Comparison of ENCODE assay signal across 17 cellular contexts in the genomic region with DNA sequence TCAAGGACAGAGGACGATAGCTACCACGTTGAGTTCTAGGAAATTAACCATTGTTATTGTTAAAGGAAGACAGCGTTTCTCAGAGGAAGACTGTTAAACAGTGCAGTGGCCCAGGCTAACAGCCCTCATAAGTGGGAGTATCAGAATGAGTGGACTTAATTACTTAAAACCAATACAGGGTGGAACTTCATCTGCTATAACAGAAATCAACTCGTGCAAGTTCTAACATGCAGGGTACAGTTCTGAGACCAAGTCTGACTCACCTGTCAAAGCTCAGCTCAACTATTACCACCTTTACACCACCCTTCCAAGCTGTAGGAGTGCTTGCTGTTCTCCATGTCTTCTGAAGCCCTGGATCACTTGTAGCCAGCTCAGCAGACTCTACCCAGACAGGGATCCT. TPM values are rescaled to one million over a fixed set of nuclear protein-coding genes. Genes with fewer than 3 reads are reported as not detected.
DNase-seq lines count a peak whose midpoint lies in the region; ATAC-seq lines count a peak whose summit lies in the region.
"Had no signal": no experiment of that assay in that cellular context is flagged by ENCODE, and none has a peak within 500 bp of the region (broad histone marks: within the 10 kb centered on the region; RNA-seq: fewer than 3 reads in every experiment).

No MANE protein-coding gene starts in this region.

- no peaks in the 10 kb centered on the region for H3K36me3 Mint-ChIP-seq in activated CD4-positive, alpha-beta T cell treated with anti-CD3 and anti-CD28 coated beads, Interleukin-2, amount 10 ng/mL, durations not matched to agents 7 days and 5 days (ENCODE audit: low read depth)
- peaks cover 6% of the 10 kb centered on the region for H3K36me3 Mint-ChIP-seq in stimulated activated effector memory CD8-positive, alpha-beta T cell treated with anti-CD3 and anti-CD28 coated beads, Interleukin-12 subunit alpha, Interleukin-12 subunit beta, amount 100 ng/mL, for 72 hours

- peaks cover 59% of the 10 kb centered on the region for H3K4me1 Mint-ChIP-seq in activated CD4-positive, alpha-beta T cell treated with anti-CD3 and anti-CD28 coated beads, Interleukin-2, amount 10 ng/mL, durations not matched to agents 7 days and 5 days
- H3K4me1 Mint-ChIP-seq in stimulated activated effector memory CD8-positive, alpha-beta T cell treated with anti-CD3 and anti-CD28 coated beads, Interleukin-12 subunit alpha, Interleukin-12 subunit beta, amount 100 ng/mL, for 72 hours: peaks cover 74% of the 10 kb centered on the region

- POLR2A ChIA-PET in activated CD4-positive, alpha-beta T cell treated with anti-CD3 and anti-CD28 coated beads, Interleukin-2, amount 10 ng/mL, durations not matched to agents 7 days and 5 days (lab: Charles Lee): no interaction called here

- CTCF ChIA-PET in activated CD4-positive, alpha-beta T cell treated with anti-CD3 and anti-CD28 coated beads, Interleukin-2, amount 10 ng/mL, durations not matched to agents 7 days and 5 days (lab: Charles Lee): interaction anchor here (1.0 to 5.2 kb wide), 3 partner anchors 11 to 55 kb away, joined by 3 to 39 read pairs (median 4); no protein-coding TSS in a partner anchor

- no peaks in the 10 kb centered on the region for H3K9me3 Mint-ChIP-seq in activated CD4-positive, alpha-beta T cell treated with anti-CD3 and anti-CD28 coated beads, Interleukin-2, amount 10 ng/mL, durations not matched to agents 7 days and 5 days
- H3K9me3 Mint-ChIP-seq in stimulated activated effector memory CD8-positive, alpha-beta T cell treated with anti-CD3 and anti-CD28 coated beads, Interleukin-12 subunit alpha, Interleukin-12 subunit beta, amount 100 ng/mL, for 72 hours: no peaks in the 10 kb centered on the region
- H3K9me3 Mint-ChIP-seq: activated T-cell treated with anti-CD3 and anti-CD28 coated beads, Interleukin-2, amount 50 U/mL, for 4 hours had no signal

- DNase-seq in activated CD4-positive, alpha-beta T cell treated with anti-CD3 and anti-CD28 coated beads, Interleukin-2, amount 10 ng/mL, durations not matched to agents 7 days and 5 days: no peak
- no peak for DNase-seq in activated CD4-positive, alpha-beta T cell treated with anti-CD3 and anti-CD28 coated beads for 48 hours
- DNase-seq in stimulated activated effector memory CD8-positive, alpha-beta T cell treated with anti-CD3 and anti-CD28 coated beads, Interleukin-12 subunit alpha, Interleukin-12 subunit beta, amount 100 ng/mL, for 72 hours (ENCODE audit: low spot score in 2 of 2): no peak
- DNase-seq in NAMALWA (ENCODE audit: low spot score): no peak
- DNase-seq in NCI-H1048 (lab: John Stamatoyannopoulos, UW): no peak
- DNase-seq in 8988T: no peak
- DNase-seq: activated T-cell treated with anti-CD3 and anti-CD28 coated beads, Interleukin-2, amount 50 U/mL, for 4 hours; DMS79; foreskin melanocyte; left lung; NCI-H1694 treated with DMSO at 0.1 percent for 48 hours; T1000 had no signal

- H3K27ac Mint-ChIP-seq in activated CD4-positive, alpha-beta T cell treated with anti-CD3 and anti-CD28 coated beads, Interleukin-2, amount 10 ng/mL, durations not matched to agents 7 days and 5 days: peak overlapping the region; percentile 51
- peak overlapping the region; percentile 58 for H3K27ac Mint-ChIP-seq in stimulated activated effector memory CD8-positive, alpha-beta T cell treated with anti-CD3 and anti-CD28 coated beads, Interleukin-12 subunit alpha, Interleukin-12 subunit beta, amount 100 ng/mL, for 72 hours

- H3K4me3 Mint-ChIP-seq in activated CD4-positive, alpha-beta T cell treated with anti-CD3 and anti-CD28 coated beads, Interleukin-2, amount 10 ng/mL, durations not matched to agents 7 days and 5 days: no peak overlapping the region
- H3K4me3 Mint-ChIP-seq in stimulated activated effector memory CD8-positive, alpha-beta T cell treated with anti-CD3 and anti-CD28 coated beads, Interleukin-12 subunit alpha, Interleukin-12 subunit beta, amount 100 ng/mL, for 72 hours: peak overlapping the region; percentile 30
- H3K4me3 Mint-ChIP-seq: activated T-cell treated with anti-CD3 and anti-CD28 coated beads, Interleukin-2, amount 50 U/mL, for 4 hours had no signal

- ATAC-seq in GM21717 (IDR thresholded peaks at IDR 0.05; ENCODE audit: unreplicated experiment) (peak; percentile 41), HG03558 (IDR thresholded peaks at IDR 0.05; ENCODE audit: extremely low read depth, unreplicated experiment) (peak; percentile 43)
- ATAC-seq in stimulated activated effector memory CD8-positive, alpha-beta T cell treated with anti-CD3 and anti-CD28 coated beads, Interleukin-12 subunit alpha, Interleukin-12 subunit beta, amount 100 ng/mL, for 72 hours: peak; percentile 80
- ATAC-seq: A549, left lung had no signal

- no peaks in the 10 kb centered on the region for H3K27me3 Mint-ChIP-seq in activated CD4-positive, alpha-beta T cell treated with anti-CD3 and anti-CD28 coated beads, Interleukin-2, amount 10 ng/mL, durations not matched to agents 7 days and 5 days

RNA-seq across cellular contexts. Expression of a gene that starts 26.4 kb away (rescaled TPM):
- 1 to 10 TPM; 1.9 to 2.5 TPM for total RNA-seq in activated CD4-positive, alpha-beta T cell treated with anti-CD3 and anti-CD28 coated beads, Interleukin-2, amount 10 ng/mL, durations not matched to agents 7 days and 5 days
- total RNA-seq: cardiac muscle cell had no signal

RNA-seq across cellular contexts. Expression of a gene that starts 59.5 kb away (rescaled TPM):
- total RNA-seq in activated CD4-positive, alpha-beta T cell treated with anti-CD3 and anti-CD28 coated beads, Interleukin-2, amount 10 ng/mL, durations not matched to agents 7 days and 5 days: under 1 TPM in 1 of 2 experiments, not detected in 1; 0.17 TPM
- total RNA-seq: omental fat pad had no signal
